Comparison of ENCODE assay signal across 1 cellular context in genomic region chr3:99388736-99389135, GRCh38.
TF ChIP-seq lines count a peak whose summit lies in the region.

No MANE protein-coding gene starts in this region.

TF ChIP-seq in A549, 52 proteins besides CTCF, POLR2A, EP300 and RAD21 (continued from another document):
- TF ChIP-seq, protein P1, sequence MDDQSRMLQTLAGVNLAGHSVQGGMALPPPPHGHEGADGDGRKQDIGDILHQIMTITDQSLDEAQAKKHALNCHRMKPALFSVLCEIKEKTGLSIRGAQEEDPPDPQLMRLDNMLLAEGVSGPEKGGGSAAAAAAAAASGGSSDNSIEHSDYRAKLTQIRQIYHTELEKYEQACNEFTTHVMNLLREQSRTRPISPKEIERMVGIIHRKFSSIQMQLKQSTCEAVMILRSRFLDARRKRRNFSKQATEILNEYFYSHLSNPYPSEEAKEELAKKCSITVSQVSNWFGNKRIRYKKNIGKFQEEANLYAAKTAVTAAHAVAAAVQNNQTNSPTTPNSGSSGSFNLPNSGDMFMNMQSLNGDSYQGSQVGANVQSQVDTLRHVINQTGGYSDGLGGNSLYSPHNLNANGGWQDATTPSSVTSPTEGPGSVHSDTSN (IDR thresholded peaks at IDR 0.05): no peak
- TF ChIP-seq JUNB (IDR thresholded peaks at IDR 0.05) (no peak), RARB (CRISPR knock-in tag; IDR thresholded peaks at IDR 0.05) (no peak), CBX8 (IDR thresholded peaks at IDR 0.05) (no peak), ZSCAN20 (CRISPR knock-in tag; IDR thresholded peaks at IDR 0.05) (no peak), ZNF302 (CRISPR knock-in tag; IDR thresholded peaks at IDR 0.05) (no peak), MAZ (IDR thresholded peaks at IDR 0.05; ENCODE audit: borderline replicate concordance, low read depth, low read length) (no peak), ESRRA (IDR thresholded peaks at IDR 0.05; ENCODE audit: borderline replicate concordance, low read length) (no peak), HOXA7 (CRISPR knock-in tag; IDR thresholded peaks at IDR 0.05) (no peak), CHD4 (IDR thresholded peaks at IDR 0.05; ENCODE audit: borderline replicate concordance) (no peak), POLR2AphosphoS2 (conservative IDR thresholded peaks at IDR 0.05; ENCODE audit: low read length) (no peak), CBX2 (IDR thresholded peaks at IDR 0.05; ENCODE audit: borderline replicate concordance, low read depth) (no peak)
- TF ChIP-seq, protein P2, sequence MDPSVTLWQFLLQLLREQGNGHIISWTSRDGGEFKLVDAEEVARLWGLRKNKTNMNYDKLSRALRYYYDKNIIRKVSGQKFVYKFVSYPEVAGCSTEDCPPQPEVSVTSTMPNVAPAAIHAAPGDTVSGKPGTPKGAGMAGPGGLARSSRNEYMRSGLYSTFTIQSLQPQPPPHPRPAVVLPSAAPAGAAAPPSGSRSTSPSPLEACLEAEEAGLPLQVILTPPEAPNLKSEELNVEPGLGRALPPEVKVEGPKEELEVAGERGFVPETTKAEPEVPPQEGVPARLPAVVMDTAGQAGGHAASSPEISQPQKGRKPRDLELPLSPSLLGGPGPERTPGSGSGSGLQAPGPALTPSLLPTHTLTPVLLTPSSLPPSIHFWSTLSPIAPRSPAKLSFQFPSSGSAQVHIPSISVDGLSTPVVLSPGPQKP (IDR thresholded peaks at IDR 0.05; ENCODE audit: low read depth, low read length): no peak
- TF ChIP-seq, protein P3, sequence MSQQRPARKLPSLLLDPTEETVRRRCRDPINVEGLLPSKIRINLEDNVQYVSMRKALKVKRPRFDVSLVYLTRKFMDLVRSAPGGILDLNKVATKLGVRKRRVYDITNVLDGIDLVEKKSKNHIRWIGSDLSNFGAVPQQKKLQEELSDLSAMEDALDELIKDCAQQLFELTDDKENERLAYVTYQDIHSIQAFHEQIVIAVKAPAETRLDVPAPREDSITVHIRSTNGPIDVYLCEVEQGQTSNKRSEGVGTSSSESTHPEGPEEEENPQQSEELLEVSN (IDR thresholded peaks at IDR 0.05; ENCODE audit: borderline replicate concordance, low read depth): no peak
TF ChIP-seq in A549: peak in this region for 0.
